In the genomic region with DNA sequence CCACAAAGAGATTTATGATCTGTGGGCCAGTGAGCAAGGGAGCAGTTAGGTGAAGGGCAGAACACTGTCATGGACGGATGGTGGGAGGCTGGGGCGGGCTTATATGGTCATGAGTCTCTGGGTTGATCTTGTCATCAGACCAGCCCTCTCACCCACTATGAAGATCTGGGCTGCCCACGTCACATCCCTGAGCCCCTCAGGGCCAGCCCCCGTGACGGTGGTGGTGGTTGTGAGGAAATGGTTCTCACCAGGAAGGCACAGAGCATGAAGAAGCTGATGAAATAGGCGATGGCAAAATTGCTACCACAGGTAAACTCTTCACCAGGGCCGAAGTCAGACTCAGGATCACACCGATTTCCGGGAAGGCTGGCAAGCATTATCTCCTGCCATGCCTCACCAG, we compare ENCODE assay signal across 3 cellular contexts. TPM values are rescaled to one million over a fixed set of nuclear protein-coding genes. Genes with fewer than 3 reads are reported as not detected.
"Had no signal": no experiment of that assay in that cellular context is flagged by ENCODE, and none has a peak within 500 bp of the region (broad histone marks: within the 10 kb centered on the region; RNA-seq: fewer than 3 reads in every experiment).

No MANE protein-coding gene starts in this region.

- DNase-seq: GDM1, GF-D8 had no signal

RNA-seq across cellular contexts. Expression of a gene that starts 22.1 kb away (rescaled TPM):
- total RNA-seq: G401 had no signal
